Comparison of ENCODE assay signal across 9 cellular contexts in the genomic region with DNA sequence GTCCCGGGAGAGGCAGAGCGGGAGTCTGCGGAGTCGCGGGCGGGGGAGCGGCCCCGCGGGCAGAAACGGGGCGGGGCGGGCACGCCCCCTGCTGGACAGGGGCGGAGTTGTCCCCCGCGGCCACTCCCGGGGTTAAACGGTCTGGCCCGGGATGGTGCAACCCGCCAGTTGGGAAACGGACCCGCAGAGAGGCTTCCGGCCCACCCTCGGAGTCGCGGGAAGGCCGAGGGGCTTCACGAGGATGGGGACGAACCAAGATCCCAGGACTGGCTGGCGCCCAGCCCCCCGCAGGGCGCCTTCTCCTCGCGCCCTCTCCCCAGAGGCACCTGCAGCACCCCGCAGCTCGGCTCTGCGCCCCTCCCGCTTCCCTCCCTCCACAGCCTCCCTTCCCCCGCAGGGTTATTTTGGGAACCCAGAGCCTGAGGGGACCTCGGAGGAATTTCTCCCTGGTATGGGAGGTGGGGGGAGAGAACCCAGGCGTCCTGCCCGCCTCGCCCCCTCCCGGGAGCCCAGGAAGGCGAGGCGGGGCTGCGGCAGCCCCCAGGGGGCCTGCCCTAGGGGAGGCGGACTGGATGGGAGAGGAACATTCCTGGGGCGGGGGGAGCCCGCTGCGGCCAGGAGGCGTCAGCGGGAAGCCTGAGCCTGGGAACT. TPM values are rescaled to one million over a fixed set of nuclear protein-coding genes. Genes with fewer than 3 reads are reported as not detected.
DNase-seq lines count a peak whose midpoint lies in the region; ATAC-seq and TF ChIP-seq lines count a peak whose summit lies in the region.
"Had no signal": no experiment of that assay in that cellular context is flagged by ENCODE, and none has a peak within 500 bp of the region (broad histone marks: within the 10 kb centered on the region; RNA-seq: fewer than 3 reads in every experiment).

No MANE protein-coding gene starts in this region.

- no peaks in the 10 kb centered on the region for H3K27me3 ChIP-seq in OCI-LY1 (ENCODE audit: insufficient read depth, low read length)
- H3K27me3 ChIP-seq in foreskin keratinocyte = peaks cover 68% of the 10 kb centered on the region
- peaks cover 30 to 54% (median 53%) of the 10 kb centered on the region in 3 experiments for H3K27me3 ChIP-seq in neuronal stem cell (ENCODE audit: control insufficient read depth in 3 of 3, insufficient read depth in 3 of 3, low read depth in 1 of 3, low read length in 3 of 3)
- H3K27me3 ChIP-seq in testis = no peaks in the 10 kb centered on the region

- no peak overlapping the region for H2BK12ac ChIP-seq in neuronal stem cell (ENCODE audit: low read length)

- H3K4me3 ChIP-seq in OCI-LY1 (ENCODE audit: low read depth, low read length, poor library complexity, severe bottlenecking) (peak overlapping the region; percentile 60), neuronal stem cell (ENCODE audit: low read length in 2 of 2) (peak overlapping the region in 1 of 2 donors; percentile 40), testis (peak overlapping the region; percentile 53 to 67)

- no peaks in the 10 kb centered on the region for H3K9me3 Mint-ChIP-seq in activated T-helper 2 cell treated with anti-CD3 and anti-CD28 coated beads, Interferon-gamma antibody, Interleukin-2, Interleukin-4, amounts not matched to agents 10 μg/mL and 5 μg/mL and 100 μg/mL, durations not matched to agents 14 hours and 24 hours and 36 hours
- H3K9me3 Mint-ChIP-seq: stimulated activated naive CD8-positive, alpha-beta T cell treated with anti-CD3 and anti-CD28 coated beads, Interleukin-15, Interleukin-2, amounts not matched to agents 100 ng/mL and 50 ng/mL, for 24 hours had no signal

- H3K79me1 ChIP-seq in neuronal stem cell (ENCODE audit: low read depth, low read length) = peaks cover 5% of the 10 kb centered on the region

- peak overlapping the region; percentile 95 for H2BK5ac ChIP-seq in neuronal stem cell (ENCODE audit: low read length)

- no peaks in the 10 kb centered on the region for H3K27me3 Mint-ChIP-seq in activated T-helper 2 cell treated with anti-CD3 and anti-CD28 coated beads, Interferon-gamma antibody, Interleukin-2, Interleukin-4, amounts not matched to agents 10 μg/mL and 5 μg/mL and 100 μg/mL, durations not matched to agents 14 hours and 24 hours and 36 hours (ENCODE audit: low read depth)

- H4K91ac ChIP-seq in neuronal stem cell (ENCODE audit: low read depth, low read length, poor library complexity) = no peak overlapping the region

- peak overlapping the region; percentile 93 for H2AK5ac ChIP-seq in neuronal stem cell (ENCODE audit: low read depth, low read length)

- H3K9me3 ChIP-seq in OCI-LY1 (ENCODE audit: low read length) = no peaks in the 10 kb centered on the region
- peaks cover 0 to 8% of the 10 kb centered on the region in 2 donors for H3K9me3 ChIP-seq in neuronal stem cell (replicated peaks in 1 of 2; ENCODE audit: control insufficient read depth in 2 of 2, insufficient read depth in 1 of 2, low read depth in 1 of 2, low read length in 2 of 2)
- H3K9me3 ChIP-seq in testis = no peaks in the 10 kb centered on the region

- H3K9ac ChIP-seq in OCI-LY1 (ENCODE audit: low read length) (peak overlapping the region; percentile 78), neuronal stem cell (ENCODE audit: low read depth, low read length, poor library complexity) (peak overlapping the region; percentile 34)

- peak overlapping the region; percentile 80 for H3K23ac ChIP-seq in neuronal stem cell (ENCODE audit: low read depth, low read length, poor library complexity)

- H2AFZ ChIP-seq in OCI-LY1 (ENCODE audit: low read length) (no peak overlapping the region), neuronal stem cell (ENCODE audit: low read length) (peak overlapping the region; percentile 84)

- H4K20me1 ChIP-seq in OCI-LY1 (ENCODE audit: insufficient read depth, low read length) = no peaks in the 10 kb centered on the region

- intact Hi-C loops in activated T-helper 2 cell treated with anti-CD3 and anti-CD28 coated beads, Interferon-gamma antibody, Interleukin-2, Interleukin-4, amounts not matched to agents 10 μg/mL and 5 μg/mL and 100 μg/mL, durations not matched to agents 14 hours and 24 hours and 36 hours (cut with micrococcal nuclease) = loop anchor here (1.0 kb wide), 1 partner anchor 55 kb away; no protein-coding TSS in a partner anchor
- intact Hi-C loops in testis (cut with DNase I; ENCODE audit: low total_unique reads) = no loop called here

- H3K36me3 ChIP-seq in OCI-LY1 (ENCODE audit: insufficient read depth, low read length) (no peaks in the 10 kb centered on the region), neuronal stem cell (replicated peaks in 1 of 2; ENCODE audit: control insufficient read depth in 2 of 2, insufficient read depth in 2 of 2, low read length in 2 of 2) (no peaks in the 10 kb centered on the region), testis (ENCODE audit: low read depth, missing control alignments) (no peaks in the 10 kb centered on the region)

- peak overlapping the region; percentile 45 for H3K4me3 Mint-ChIP-seq in activated T-helper 2 cell treated with anti-CD3 and anti-CD28 coated beads, Interferon-gamma antibody, Interleukin-2, Interleukin-4, amounts not matched to agents 10 μg/mL and 5 μg/mL and 100 μg/mL, durations not matched to agents 14 hours and 24 hours and 36 hours (ENCODE audit: low read depth)

- no peak overlapping the region for H3K27ac ChIP-seq in OCI-LY1 (ENCODE audit: low read depth, low read length, poor library complexity, severe bottlenecking)
- no peak overlapping the region for H3K27ac ChIP-seq in foreskin keratinocyte
- H3K27ac ChIP-seq in neuronal stem cell (replicated peaks; ENCODE audit: low read length) = no peak overlapping the region
- H3K27ac ChIP-seq in testis = peak overlapping the region; percentile 63

- H3K27ac Mint-ChIP-seq in activated T-helper 2 cell treated with anti-CD3 and anti-CD28 coated beads, Interferon-gamma antibody, Interleukin-2, Interleukin-4, amounts not matched to agents 10 μg/mL and 5 μg/mL and 100 μg/mL, durations not matched to agents 14 hours and 24 hours and 36 hours = no peak overlapping the region

- H3F3A ChIP-seq in OCI-LY1 (ENCODE audit: insufficient read depth, low read length) = no peaks in the 10 kb centered on the region

- peaks cover 29% of the 10 kb centered on the region for H3K36me3 Mint-ChIP-seq in activated T-helper 2 cell treated with anti-CD3 and anti-CD28 coated beads, Interferon-gamma antibody, Interleukin-2, Interleukin-4, amounts not matched to agents 10 μg/mL and 5 μg/mL and 100 μg/mL, durations not matched to agents 14 hours and 24 hours and 36 hours (ENCODE audit: low read depth)

- DNase-seq in A172 (ENCODE audit: low spot score) (peak; percentile 35), GM19238 (ENCODE audit: insufficient read length, low spot score) (peak; percentile 85), foreskin keratinocyte (peak in 1 of 2 donors; percentile 16), neuronal stem cell (ENCODE audit: low spot score) (no peak), testis (peak; percentile 73)
- peak; percentile 73 for DNase-seq in activated T-helper 2 cell treated with anti-CD3 and anti-CD28 coated beads, Interferon-gamma antibody, Interleukin-2, Interleukin-4, amounts not matched to agents 10 μg/mL and 5 μg/mL and 100 μg/mL, durations not matched to agents 14 hours and 24 hours and 36 hours (ENCODE audit: low spot score)

- no CpG with 5 or more reads among the region's 53 CpGs for WGBS in neuronal stem cell (ENCODE audit: extremely low coverage in 2 of 2, insufficient read length in 2 of 2, insufficient replicate concordance in 1 of 2), 2 donors
- 0% methylated on average over 24 to 37 of the region's 53 CpGs for WGBS in testis, 2 donors

- no peak overlapping the region for H3K4ac ChIP-seq in neuronal stem cell (ENCODE audit: low read length)

- H4K8ac ChIP-seq in neuronal stem cell (ENCODE audit: low read depth, low read length) = no peak overlapping the region

- H2BK15ac ChIP-seq in neuronal stem cell (ENCODE audit: low read length) = peak overlapping the region; percentile 21

- H3K4me1 Mint-ChIP-seq in activated T-helper 2 cell treated with anti-CD3 and anti-CD28 coated beads, Interferon-gamma antibody, Interleukin-2, Interleukin-4, amounts not matched to agents 10 μg/mL and 5 μg/mL and 100 μg/mL, durations not matched to agents 14 hours and 24 hours and 36 hours (ENCODE audit: low read depth) = peaks cover 30% of the 10 kb centered on the region

- no peaks in the 10 kb centered on the region for H3K9me2 ChIP-seq in OCI-LY1 (ENCODE audit: low read depth, low read length)

- peak; percentile 73 for TF ChIP-seq CTCF in OCI-LY1 (IDR thresholded peaks at IDR 0.05; ENCODE audit: low read length)
- peak; percentile 88 for TF ChIP-seq CTCF in foreskin keratinocyte (conservative IDR thresholded peaks at IDR 0.05)
- peak; percentile 78 to 79 (median 79) for TF ChIP-seq CTCF in testis (IDR thresholded peaks at IDR 0.05)

- TF ChIP-seq POLR2A in testis (IDR thresholded peaks at IDR 0.05) = no peak

- no peaks in the 10 kb centered on the region for H3K79me2 ChIP-seq in OCI-LY1 (ENCODE audit: insufficient read depth, low read length)

- H3K4me2 ChIP-seq in OCI-LY1 (ENCODE audit: low read length) (peak overlapping the region; percentile 98), neuronal stem cell (ENCODE audit: insufficient read depth, low read length, poor library complexity, severe bottlenecking) (peak overlapping the region; percentile 43)

- H3K4me1 ChIP-seq in OCI-LY1 (ENCODE audit: insufficient read depth, low read length, severe bottlenecking) = peaks cover 35% of the 10 kb centered on the region
- no peaks in the 10 kb centered on the region for H3K4me1 ChIP-seq in foreskin keratinocyte
- H3K4me1 ChIP-seq in neuronal stem cell (ENCODE audit: control insufficient read depth in 2 of 2, insufficient read depth in 1 of 2, low read depth in 1 of 2, low read length in 2 of 2) = peaks cover 24 to 25% of the 10 kb centered on the region in 2 donors
- peaks cover 30% of the 10 kb centered on the region for H3K4me1 ChIP-seq in testis

- peak; percentile 41 for ATAC-seq in foreskin keratinocyte
- ATAC-seq in HG03025 (IDR thresholded peaks at IDR 0.05; ENCODE audit: low FRiP score, unreplicated experiment) = no peak

- H3K14ac ChIP-seq in neuronal stem cell (ENCODE audit: low read length) = no peak overlapping the region

- H3K18ac ChIP-seq in neuronal stem cell (ENCODE audit: low read length) = peak overlapping the region; percentile 96

- H2BK120ac ChIP-seq in neuronal stem cell (ENCODE audit: low read depth, low read length) = no peak overlapping the region

RNA-seq across cellular contexts. Expression of gene RASGRP2, which starts 0.9 kb away (rescaled TPM):
- total RNA-seq in A172 (2014; rRNA removed; shearing (Covaris generic)) = 0.07 and 2.1 TPM in 2 replicates
- total RNA-seq in activated T-helper 2 cell treated with anti-CD3 and anti-CD28 coated beads, Interferon-gamma antibody, Interleukin-2, Interleukin-4, amounts not matched to agents 10 μg/mL and 5 μg/mL and 100 μg/mL, durations not matched to agents 14 hours and 24 hours and 36 hours = 19.6 and 20.9 TPM in 2 replicates
- total RNA-seq in foreskin keratinocyte (0.14 and 0.31 TPM in 2 replicates), testis (10 to 100 TPM; 24.0 to 26.3 TPM)
- polyA plus RNA-seq in foreskin keratinocyte (0.25 and 0.39 TPM in 2 replicates), testis (ENCODE audit: insufficient read depth, low read depth, low replicate concordance) (14.4 TPM)
- polyA plus RNA-seq in neuronal stem cell (2013, experiment 1 of 2) = 1.3 TPM
- 1.4 TPM for polyA plus RNA-seq in neuronal stem cell (2013, experiment 2 of 2)

RNA-seq across cellular contexts. Expression of gene PYGM, which starts 16.7 kb away (rescaled TPM):
- total RNA-seq in A172 (2014; rRNA removed; shearing (Covaris generic)) = 0.12 TPM in 1 of 2 replicates, not detected in the other
- total RNA-seq in activated T-helper 2 cell treated with anti-CD3 and anti-CD28 coated beads, Interferon-gamma antibody, Interleukin-2, Interleukin-4, amounts not matched to agents 10 μg/mL and 5 μg/mL and 100 μg/mL, durations not matched to agents 14 hours and 24 hours and 36 hours = 1.9 and 2.0 TPM in 2 replicates
- total RNA-seq in foreskin keratinocyte (0.07 TPM in 2 replicates), testis (10 to 100 TPM; 12.1 to 14.4 TPM)
- polyA plus RNA-seq in foreskin keratinocyte (0.07 and 0.19 TPM in 2 replicates), testis (ENCODE audit: insufficient read depth, low read depth, low replicate concordance) (14.2 TPM)
- polyA plus RNA-seq in neuronal stem cell (2013, experiment 1 of 2) = 1.3 TPM
- polyA plus RNA-seq in neuronal stem cell (2013, experiment 2 of 2) = 1.3 TPM

RNA-seq across cellular contexts. Expression of gene NRXN2, which starts 20.1 kb away (rescaled TPM):
- 0.05 and 0.14 TPM in 2 replicates for total RNA-seq in A172 (2014; rRNA removed; shearing (Covaris generic))
- 0.05 TPM in 1 of 2 replicates, not detected in the other for total RNA-seq in activated T-helper 2 cell treated with anti-CD3 and anti-CD28 coated beads, Interferon-gamma antibody, Interleukin-2, Interleukin-4, amounts not matched to agents 10 μg/mL and 5 μg/mL and 100 μg/mL, durations not matched to agents 14 hours and 24 hours and 36 hours
- total RNA-seq in foreskin keratinocyte (not detected in 2 replicates), testis (10 to 100 TPM; 32.6 to 40.1 TPM)
- polyA plus RNA-seq in foreskin keratinocyte (not detected in 2 replicates), testis (ENCODE audit: insufficient read depth, low read depth, low replicate concordance) (46.8 TPM)
- 33.3 TPM for polyA plus RNA-seq in neuronal stem cell (2013, experiment 1 of 2)
- polyA plus RNA-seq in neuronal stem cell (2013, experiment 2 of 2) = 33.6 TPM

RNA-seq across cellular contexts. Expression of gene SF1, which starts 35.3 kb away (rescaled TPM):
- total RNA-seq in A172 (2014; rRNA removed; shearing (Covaris generic)) = 61.8 and 149 TPM in 2 replicates
- 460 and 461 TPM in 2 replicates for total RNA-seq in activated T-helper 2 cell treated with anti-CD3 and anti-CD28 coated beads, Interferon-gamma antibody, Interleukin-2, Interleukin-4, amounts not matched to agents 10 μg/mL and 5 μg/mL and 100 μg/mL, durations not matched to agents 14 hours and 24 hours and 36 hours
- total RNA-seq in foreskin keratinocyte (114 and 115 TPM in 2 replicates), testis (100 to 1,000 TPM; 431 to 499 TPM)
- polyA plus RNA-seq in foreskin keratinocyte (105 and 113 TPM in 2 replicates), testis (ENCODE audit: insufficient read depth, low read depth, low replicate concordance) (455 TPM)
- 214 TPM for polyA plus RNA-seq in neuronal stem cell (2013, experiment 1 of 2)
- polyA plus RNA-seq in neuronal stem cell (2013, experiment 2 of 2) = 215 TPM

RNA-seq across cellular contexts. Expression of gene MAP4K2, which starts 59.9 kb away (rescaled TPM):
- 30.8 and 40.5 TPM in 2 replicates for total RNA-seq in A172 (2014; rRNA removed; shearing (Covaris generic))
- total RNA-seq in activated T-helper 2 cell treated with anti-CD3 and anti-CD28 coated beads, Interferon-gamma antibody, Interleukin-2, Interleukin-4, amounts not matched to agents 10 μg/mL and 5 μg/mL and 100 μg/mL, durations not matched to agents 14 hours and 24 hours and 36 hours = 72.1 and 77.5 TPM in 2 replicates
- total RNA-seq in foreskin keratinocyte = 26.3 and 27.8 TPM in 2 replicates
- polyA plus RNA-seq in foreskin keratinocyte = 25.7 and 26.9 TPM in 2 replicates
- 11.1 TPM for polyA plus RNA-seq in neuronal stem cell (2013, experiment 1 of 2)
- 11.6 TPM for polyA plus RNA-seq in neuronal stem cell (2013, experiment 2 of 2)
- total RNA-seq in testis = 10 to 100 TPM; 27.7 to 29.8 TPM
- polyA plus RNA-seq in testis (ENCODE audit: insufficient read depth, low read depth, low replicate concordance) = 14.9 TPM

Comparison
In these comparisons a context has a peak if more than half of its experiments do, and no peak if none do; other contexts are left out.
1. H3K27ac ChIP-seq: peak in testis (2 of 2); none in OCI-LY1 (single experiment), foreskin keratinocyte (single experiment) and neuronal stem cell (single experiment).
2. RNA of gene NRXN2, which starts 20.1 kb away (total RNA-seq): 32.6 to 40.1 TPM in testis; 0.05 to 0.14 TPM in A172, 0.05 TPM in activated T-helper 2 cell treated with anti-CD3 and anti-CD28 coated beads, Interferon-gamma antibody, Interleukin-2, Interleukin-4, amounts not matched to agents 10 μg/mL and 5 μg/mL and 100 μg/mL, durations not matched to agents 14 hours and 24 hours and 36 hours and not detected in foreskin keratinocyte; every median in the first group is over 10 times any median in the second.
3. Peak in every context shown above with its lines, with median percentiles within 50 percentile points of each other: CTCF ChIP-seq.